ENCODE assay signal across 9 cellular contexts in the genomic region with DNA sequence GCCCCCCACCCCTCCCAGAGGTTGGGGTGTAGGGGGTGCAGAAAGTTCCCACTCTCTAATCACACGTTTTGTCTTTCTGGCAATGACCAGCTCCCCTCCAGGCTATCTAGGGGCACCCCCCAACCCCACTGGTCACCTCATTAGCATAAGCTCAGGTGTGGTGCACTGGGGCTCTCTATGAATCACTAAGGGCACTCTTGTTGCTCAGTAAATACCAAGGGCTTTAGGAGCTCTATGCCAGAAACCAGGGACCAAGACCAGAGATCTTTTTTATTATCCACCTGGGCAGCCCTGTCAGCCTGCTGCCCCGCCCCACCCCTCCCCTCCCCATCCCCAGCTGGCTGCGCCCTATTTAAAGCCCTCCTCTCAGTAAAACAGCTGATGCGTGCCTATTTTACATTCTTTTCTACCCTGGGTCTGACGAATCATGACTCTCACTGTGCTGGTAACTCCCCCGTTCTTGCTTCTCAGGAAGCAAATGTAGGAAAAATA. TPM values are rescaled to one million over a fixed set of nuclear protein-coding genes. Genes with fewer than 3 reads are reported as not detected.
DNase-seq lines count a peak whose midpoint lies in the region; ATAC-seq and TF ChIP-seq lines count a peak whose summit lies in the region.
"Had no signal": no experiment of that assay in that cellular context is flagged by ENCODE, and none has a peak within 500 bp of the region (broad histone marks: within the 10 kb centered on the region; RNA-seq: fewer than 3 reads in every experiment).

No MANE protein-coding gene starts in this region.

- peak; percentile 32 to 82 for ATAC-seq in activated naive CD4-positive, alpha-beta T cell treated with anti-CD3 and anti-CD28 coated beads, Interleukin-2, amount 50 U/mL, for 72 hours
- ATAC-seq in HG02938 (IDR thresholded peaks at IDR 0.05; ENCODE audit: unreplicated experiment) (no peak), HG02884 (IDR thresholded peaks at IDR 0.05; ENCODE audit: unreplicated experiment) (no peak)

- H3K9me3 Mint-ChIP-seq in activated naive CD4-positive, alpha-beta T cell treated with anti-CD3 and anti-CD28 coated beads, Interleukin-2, amount 50 U/mL, for 72 hours = no peaks in the 10 kb centered on the region

- no peak for TF ChIP-seq CTCF in kidney epithelial cell (IDR thresholded peaks at IDR 0.05; ENCODE audit: insufficient read depth, low read length, poor library complexity, severe bottlenecking)

- no peaks in the 10 kb centered on the region for H3K36me3 ChIP-seq in kidney epithelial cell (ENCODE audit: control insufficient read depth, insufficient read depth, low read length)

- no peak overlapping the region for H3K4me3 ChIP-seq in kidney epithelial cell (ENCODE audit: low read depth, low read length)

- peaks cover 33 to 63% of the 10 kb centered on the region in 2 donors for H3K36me3 Mint-ChIP-seq in activated naive CD4-positive, alpha-beta T cell treated with anti-CD3 and anti-CD28 coated beads, Interleukin-2, amount 50 U/mL, for 72 hours

- H3K27ac Mint-ChIP-seq in activated naive CD4-positive, alpha-beta T cell treated with anti-CD3 and anti-CD28 coated beads, Interleukin-2, amount 50 U/mL, for 72 hours = peak overlapping the region; percentile 69 to 77

- DNase-seq in stimulated activated naive CD4-positive, alpha-beta T cell treated with Interleukin-2 at 50 U/mL for 16 hours (lab: John Stamatoyannopoulos, UW) = peak; percentile 19
- no peak for DNase-seq in stimulated activated naive CD4-positive, alpha-beta T cell (lab: John Stamatoyannopoulos, UW)
- no peak for DNase-seq in activated naive CD4-positive, alpha-beta T cell treated with anti-CD3 and anti-CD28 coated beads, Interleukin-2, amount 50 U/mL, for 72 hours (ENCODE audit: low spot score in 2 of 2)
- DNase-seq in kidney epithelial cell (ENCODE audit: low read depth) (peak; percentile 74), SHP77 treated with DMSO at 0.1 percent for 48 hours (lab: John Stamatoyannopoulos, UW) (no peak), posterior vena cava (ENCODE audit: low spot score) (no peak)
- DNase-seq: midbrain had no signal

- intact Hi-C loops in posterior vena cava (cut with DNase I) = no loop called here

- H3K27me3 ChIP-seq in kidney epithelial cell (ENCODE audit: control insufficient read depth, insufficient read depth, low read length) = no peaks in the 10 kb centered on the region

RNA-seq across cellular contexts. Expression of a gene that starts 24.3 kb away (rescaled TPM):
- total RNA-seq in activated naive CD4-positive, alpha-beta T cell treated with anti-CD3 and anti-CD28 coated beads, Interleukin-2, amount 50 U/mL, for 72 hours = 10 to 100 TPM; 89.3 to 98.5 TPM
- total RNA-seq in kidney epithelial cell (82.9 and 83.7 TPM in 2 replicates), posterior vena cava (10 to 100 TPM; 32.8 to 42.6 TPM)

Comparison
In these comparisons a context has a peak if more than half of its experiments do, and no peak if none do; other contexts are left out.
1. DNase-seq: peak in stimulated activated naive CD4-positive, alpha-beta T cell treated with Interleukin-2 at 50 U/mL for 16 hours (single experiment) and kidney epithelial cell (single experiment); none in stimulated activated naive CD4-positive, alpha-beta T cell (0 of 6), activated naive CD4-positive, alpha-beta T cell treated with anti-CD3 and anti-CD28 coated beads, Interleukin-2, amount 50 U/mL, for 72 hours (0 of 2), SHP77 treated with DMSO at 0.1 percent for 48 hours (single experiment) and posterior vena cava (single experiment).
2. ATAC-seq: peak in activated naive CD4-positive, alpha-beta T cell treated with anti-CD3 and anti-CD28 coated beads, Interleukin-2, amount 50 U/mL, for 72 hours (2 of 2); none in HG02938 (single experiment) and HG02884 (single experiment).